10 cellular contexts compared by ENCODE assay signal in the genomic region with DNA sequence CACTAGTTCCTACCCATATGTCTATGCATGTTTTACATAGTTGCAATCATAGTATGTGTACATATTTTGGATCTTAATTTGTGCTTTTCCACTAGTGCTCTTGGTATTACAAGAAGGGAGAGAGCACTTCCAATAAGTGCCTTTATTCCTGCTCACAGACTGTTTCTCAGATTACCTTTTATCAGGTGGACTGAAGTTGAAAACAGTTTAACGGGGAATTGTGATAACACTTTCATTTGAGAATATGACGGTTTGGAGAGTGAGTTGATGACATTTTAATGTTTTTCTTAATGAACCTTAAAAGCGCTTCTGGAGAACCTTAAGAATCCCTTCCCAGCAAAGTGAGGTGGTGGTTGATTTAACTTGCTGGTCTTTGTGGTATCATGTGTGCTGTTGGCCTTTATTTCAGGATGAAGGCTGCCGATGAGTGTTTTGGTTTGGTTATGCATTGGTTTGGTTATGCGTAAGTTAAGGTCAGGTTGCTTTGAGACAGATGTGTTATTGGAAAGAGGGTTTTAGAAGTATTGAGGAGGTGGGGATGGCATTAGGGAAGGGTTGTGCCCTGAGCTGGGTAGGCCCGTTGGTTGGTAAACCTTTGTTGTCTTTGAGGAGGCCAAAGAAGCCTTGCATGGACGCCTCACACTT. TPM values are rescaled to one million over a fixed set of nuclear protein-coding genes. Genes with fewer than 3 reads are reported as not detected.
DNase-seq lines count a peak whose midpoint lies in the region; ATAC-seq and TF ChIP-seq lines count a peak whose summit lies in the region.
"Had no signal": no experiment of that assay in that cellular context is flagged by ENCODE, and none has a peak within 500 bp of the region (broad histone marks: within the 10 kb centered on the region; RNA-seq: fewer than 3 reads in every experiment).

No MANE protein-coding gene starts in this region.

- no peak for TF ChIP-seq CTCF in MM.1S (IDR thresholded peaks at IDR 0.05; ENCODE audit: low read length)
- no peak for TF ChIP-seq CTCF in colonic mucosa (IDR thresholded peaks at IDR 0.05)
- no peak for TF ChIP-seq CTCF in osteoblast (IDR thresholded peaks at IDR 0.05; ENCODE audit: extremely low read depth, low read depth, low read length)

- H3K27ac ChIP-seq in MM.1S (ENCODE audit: low read length), result peak overlapping the region; percentile 98
- no peak overlapping the region for H3K27ac ChIP-seq in colonic mucosa
- H3K27ac ChIP-seq in osteoblast (ENCODE audit: low read depth, low read length), result no peak overlapping the region

- ATAC-seq in GM18858 (IDR thresholded peaks at IDR 0.05; ENCODE audit: unreplicated experiment), result no peak
- no peak for ATAC-seq in GM19463 (IDR thresholded peaks at IDR 0.05; ENCODE audit: unreplicated experiment)

- H3F3A ChIP-seq in MM.1S (ENCODE audit: insufficient read depth, low read length), result peaks cover 83% of the 10 kb centered on the region

- H3K79me2 ChIP-seq in MM.1S (ENCODE audit: low read length), result peaks cover 95% of the 10 kb centered on the region
- H3K79me2 ChIP-seq in osteoblast (ENCODE audit: insufficient read depth, low read length), result peaks cover 68% of the 10 kb centered on the region

- H4K20me1 ChIP-seq in MM.1S (ENCODE audit: insufficient read depth, low read length) (no peaks in the 10 kb centered on the region), osteoblast (ENCODE audit: insufficient read depth, low read length) (peaks cover 20% of the 10 kb centered on the region)

- H2AFZ ChIP-seq in MM.1S (ENCODE audit: low read length), result no peak overlapping the region
- no peak overlapping the region for H2AFZ ChIP-seq in osteoblast (ENCODE audit: low read length)

- H3K9me2 ChIP-seq in MM.1S (replicated peaks; ENCODE audit: insufficient read depth, low read length), result no peaks in the 10 kb centered on the region

- H3K4me1 ChIP-seq in MM.1S (ENCODE audit: low read length) (peaks cover 43% of the 10 kb centered on the region), colonic mucosa (no peaks in the 10 kb centered on the region), osteoblast (ENCODE audit: insufficient read depth, low read length) (peaks cover 27% of the 10 kb centered on the region)

- peaks cover 8% of the 10 kb centered on the region; the same call in 1 of the 2 replicates for H3K36me3 ChIP-seq in MM.1S (replicated peaks; ENCODE audit: insufficient read depth, low read length)
- H3K36me3 ChIP-seq in colonic mucosa, result no peaks in the 10 kb centered on the region
- H3K36me3 ChIP-seq in osteoblast (ENCODE audit: insufficient read depth, low read length), result peaks cover 7% of the 10 kb centered on the region

- intact Hi-C loops in colonic mucosa (cut with DNase I), result no loop called here

- DNase-seq in DMS79 treated with DMSO at 0.1 percent for 48 hours (lab: John Stamatoyannopoulos, UW) (peak; percentile 76), MM.1S (no peak), colonic mucosa (no peak), osteoblast (ENCODE audit: insufficient read length, low spot score, missing footprints) (no peak), Kasumi-1 (lab: John Stamatoyannopoulos, UW) (no peak), GM19240 (ENCODE audit: insufficient read length, low spot score) (no peak)
- DNase-seq: effector CD4-positive, alpha-beta T cell; NCI-H2227 treated with DMSO at 0.1 percent for 48 hours had no signal

- H3K9ac ChIP-seq in MM.1S (ENCODE audit: low read length), result peak overlapping the region; percentile 100
- peak overlapping the region in 1 of 2 donors; percentile 1 for H3K9ac ChIP-seq in colonic mucosa (ENCODE audit: low read depth in 2 of 2, low read length in 2 of 2)

- H3K4me3 ChIP-seq in MM.1S (ENCODE audit: low read length) (peak overlapping the region; percentile 95), colonic mucosa (peak overlapping the region; percentile 10), osteoblast (ENCODE audit: insufficient read depth, low read length) (no peak overlapping the region)

- peak overlapping the region; percentile 87 for H3K4me2 ChIP-seq in MM.1S (ENCODE audit: low read depth, low read length)
- H3K4me2 ChIP-seq in osteoblast (ENCODE audit: insufficient read depth, low read length), result peak overlapping the region; percentile 44

- no peaks in the 10 kb centered on the region for H3K27me3 ChIP-seq in MM.1S (replicated peaks; ENCODE audit: insufficient read depth, low read length)
- no peaks in the 10 kb centered on the region for H3K27me3 ChIP-seq in colonic mucosa
- H3K27me3 ChIP-seq in osteoblast (ENCODE audit: insufficient read depth, low read length), result no peaks in the 10 kb centered on the region

- no peaks in the 10 kb centered on the region for H3K9me3 ChIP-seq in MM.1S (replicated peaks; ENCODE audit: insufficient read depth, low read length)
- no peaks in the 10 kb centered on the region for H3K9me3 ChIP-seq in colonic mucosa
- no peaks in the 10 kb centered on the region for H3K9me3 ChIP-seq in osteoblast (ENCODE audit: low read depth, low read length)

RNA-seq across cellular contexts. Expression of gene EDEM1, which starts 2.8 kb away (rescaled TPM):
- total RNA-seq in colonic mucosa (10 to 100 TPM; 38.9 to 49.7 TPM), osteoblast (38.7 and 46.3 TPM in 2 replicates)
